Comparison of ENCODE assay signal across 1 cellular context in the genomic region with DNA sequence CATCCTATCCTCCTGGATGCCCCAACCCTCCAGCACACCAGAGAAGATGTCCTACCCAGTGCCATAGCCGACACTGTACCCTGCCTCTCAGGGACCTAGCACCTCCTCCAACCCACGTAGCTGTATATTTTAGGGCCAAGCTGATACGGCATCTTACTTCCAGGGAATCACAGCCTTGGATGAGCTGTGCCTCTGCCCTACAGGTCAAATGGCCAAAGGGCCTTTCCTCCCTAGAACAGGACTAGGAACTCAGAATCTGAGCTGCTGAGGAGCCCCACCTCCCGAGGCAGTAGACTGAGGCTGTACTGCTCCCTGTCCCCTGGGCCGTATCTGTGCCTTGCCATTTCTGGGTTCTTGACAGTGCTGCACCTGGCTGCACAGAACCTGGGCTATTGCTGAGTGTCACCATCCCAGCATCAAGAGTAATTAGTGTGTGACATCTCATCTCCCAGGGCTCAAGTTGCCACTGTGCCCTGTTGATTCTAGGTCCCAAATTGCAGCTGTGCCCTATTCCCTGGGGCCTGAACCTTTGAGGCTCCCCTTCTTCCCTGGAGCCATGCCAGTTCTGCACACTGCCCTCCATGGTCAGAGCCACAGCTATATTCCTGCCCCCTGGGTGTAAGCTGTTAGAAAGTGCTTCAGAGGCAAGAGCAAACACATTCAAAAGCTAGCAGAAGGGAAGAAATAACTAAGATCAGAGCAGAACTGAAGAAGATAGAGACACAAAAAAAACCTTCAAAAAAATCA.
TF ChIP-seq lines count a peak whose summit lies in the region.

No MANE protein-coding gene starts in this region.

TF ChIP-seq in WTC11, 78 proteins besides CTCF, POLR2A, EP300 and RAD21 (continued from another document):
- TF ChIP-seq, protein P1, sequence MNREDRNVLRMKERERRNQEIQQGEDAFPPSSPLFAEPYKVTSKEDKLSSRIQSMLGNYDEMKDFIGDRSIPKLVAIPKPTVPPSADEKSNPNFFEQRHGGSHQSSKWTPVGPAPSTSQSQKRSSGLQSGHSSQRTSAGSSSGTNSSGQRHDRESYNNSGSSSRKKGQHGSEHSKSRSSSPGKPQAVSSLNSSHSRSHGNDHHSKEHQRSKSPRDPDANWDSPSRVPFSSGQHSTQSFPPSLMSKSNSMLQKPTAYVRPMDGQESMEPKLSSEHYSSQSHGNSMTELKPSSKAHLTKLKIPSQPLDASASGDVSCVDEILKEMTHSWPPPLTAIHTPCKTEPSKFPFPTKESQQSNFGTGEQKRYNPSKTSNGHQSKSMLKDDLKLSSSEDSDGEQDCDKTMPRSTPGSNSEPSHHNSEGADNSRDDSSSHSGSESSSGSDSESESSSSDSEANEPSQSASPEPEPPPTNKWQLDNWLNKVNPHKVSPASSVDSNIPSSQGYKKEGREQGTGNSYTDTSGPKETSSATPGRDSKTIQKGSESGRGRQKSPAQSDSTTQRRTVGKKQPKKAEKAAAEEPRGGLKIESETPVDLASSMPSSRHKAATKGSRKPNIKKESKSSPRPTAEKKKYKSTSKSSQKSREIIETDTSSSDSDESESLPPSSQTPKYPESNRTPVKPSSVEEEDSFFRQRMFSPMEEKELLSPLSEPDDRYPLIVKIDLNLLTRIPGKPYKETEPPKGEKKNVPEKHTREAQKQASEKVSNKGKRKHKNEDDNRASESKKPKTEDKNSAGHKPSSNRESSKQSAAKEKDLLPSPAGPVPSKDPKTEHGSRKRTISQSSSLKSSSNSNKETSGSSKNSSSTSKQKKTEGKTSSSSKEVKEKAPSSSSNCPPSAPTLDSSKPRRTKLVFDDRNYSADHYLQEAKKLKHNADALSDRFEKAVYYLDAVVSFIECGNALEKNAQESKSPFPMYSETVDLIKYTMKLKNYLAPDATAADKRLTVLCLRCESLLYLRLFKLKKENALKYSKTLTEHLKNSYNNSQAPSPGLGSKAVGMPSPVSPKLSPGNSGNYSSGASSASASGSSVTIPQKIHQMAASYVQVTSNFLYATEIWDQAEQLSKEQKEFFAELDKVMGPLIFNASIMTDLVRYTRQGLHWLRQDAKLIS (CRISPR knock-in tag; IDR thresholded peaks at IDR 0.05; ENCODE audit: borderline replicate concordance), result no peak
- TF ChIP-seq, protein P2, sequence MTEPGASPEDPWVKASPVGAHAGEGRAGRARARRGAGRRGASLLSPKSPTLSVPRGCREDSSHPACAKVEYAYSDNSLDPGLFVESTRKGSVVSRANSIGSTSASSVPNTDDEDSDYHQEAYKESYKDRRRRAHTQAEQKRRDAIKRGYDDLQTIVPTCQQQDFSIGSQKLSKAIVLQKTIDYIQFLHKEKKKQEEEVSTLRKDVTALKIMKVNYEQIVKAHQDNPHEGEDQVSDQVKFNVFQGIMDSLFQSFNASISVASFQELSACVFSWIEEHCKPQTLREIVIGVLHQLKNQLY (CRISPR knock-in tag; IDR thresholded peaks at IDR 0.05), result no peak
- TF ChIP-seq SMAD3 (CRISPR knock-in tag; IDR thresholded peaks at IDR 0.05; ENCODE audit: borderline replicate concordance), result no peak
- TF ChIP-seq, protein P3, sequence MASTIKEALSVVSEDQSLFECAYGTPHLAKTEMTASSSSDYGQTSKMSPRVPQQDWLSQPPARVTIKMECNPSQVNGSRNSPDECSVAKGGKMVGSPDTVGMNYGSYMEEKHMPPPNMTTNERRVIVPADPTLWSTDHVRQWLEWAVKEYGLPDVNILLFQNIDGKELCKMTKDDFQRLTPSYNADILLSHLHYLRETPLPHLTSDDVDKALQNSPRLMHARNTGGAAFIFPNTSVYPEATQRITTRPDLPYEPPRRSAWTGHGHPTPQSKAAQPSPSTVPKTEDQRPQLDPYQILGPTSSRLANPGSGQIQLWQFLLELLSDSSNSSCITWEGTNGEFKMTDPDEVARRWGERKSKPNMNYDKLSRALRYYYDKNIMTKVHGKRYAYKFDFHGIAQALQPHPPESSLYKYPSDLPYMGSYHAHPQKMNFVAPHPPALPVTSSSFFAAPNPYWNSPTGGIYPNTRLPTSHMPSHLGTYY (CRISPR knock-in tag; IDR thresholded peaks at IDR 0.05), result no peak
- TF ChIP-seq ZNF416 (CRISPR knock-in tag; IDR thresholded peaks at IDR 0.05), result no peak
- TF ChIP-seq TEAD1 (CRISPR knock-in tag; IDR thresholded peaks at IDR 0.05), result no peak
- TF ChIP-seq, protein P4, sequence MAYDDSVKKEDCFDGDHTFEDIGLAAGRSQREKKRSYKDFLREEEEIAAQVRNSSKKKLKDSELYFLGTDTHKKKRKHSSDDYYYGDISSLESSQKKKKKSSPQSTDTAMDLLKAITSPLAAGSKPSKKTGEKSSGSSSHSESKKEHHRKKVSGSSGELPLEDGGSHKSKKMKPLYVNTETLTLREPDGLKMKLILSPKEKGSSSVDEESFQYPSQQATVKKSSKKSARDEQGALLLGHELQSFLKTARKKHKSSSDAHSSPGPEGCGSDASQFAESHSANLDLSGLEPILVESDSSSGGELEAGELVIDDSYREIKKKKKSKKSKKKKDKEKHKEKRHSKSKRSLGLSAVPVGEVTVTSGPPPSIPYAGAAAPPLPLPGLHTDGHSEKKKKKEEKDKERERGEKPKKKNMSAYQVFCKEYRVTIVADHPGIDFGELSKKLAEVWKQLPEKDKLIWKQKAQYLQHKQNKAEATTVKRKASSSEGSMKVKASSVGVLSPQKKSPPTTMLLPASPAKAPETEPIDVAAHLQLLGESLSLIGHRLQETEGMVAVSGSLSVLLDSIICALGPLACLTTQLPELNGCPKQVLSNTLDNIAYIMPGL (CRISPR knock-in tag; IDR thresholded peaks at IDR 0.05), result no peak
